In genomic region chr9:34328983-34329832, GRCh38 we compare ENCODE assay signal across 8 cellular contexts. TPM values are rescaled to one million over a fixed set of nuclear protein-coding genes. Genes with fewer than 3 reads are reported as not detected.
DNase-seq lines count a peak whose midpoint lies in the region; FAIRE-seq and TF ChIP-seq lines count a peak whose summit lies in the region.

KIF24 (minus strand) TSS chr9:34329268; CDS start chr9:34311346, 17,922 bp downstream.
NUDT2 (plus strand) TSS chr9:34329569; CDS start chr9:34339040, 9,471 bp downstream.

- H3K9me2 ChIP-seq in MM.1S (replicated peaks; ENCODE audit: insufficient read depth, low read length), result no peaks in the 10 kb centered on the region

- H3K9me3 Mint-ChIP-seq in nephron progenitor cell, result no peaks in the 10 kb centered on the region
- no peaks in the 10 kb centered on the region for H3K9me3 Mint-ChIP-seq in stimulated activated naive CD8-positive, alpha-beta T cell treated with anti-CD3 and anti-CD28 coated beads, Interleukin-15, Interleukin-2, amounts not matched to agents 100 ng/mL and 50 ng/mL, for 24 hours

- no peaks in the 10 kb centered on the region for H4K20me1 ChIP-seq in MM.1S (ENCODE audit: insufficient read depth, low read length)

- TF ChIP-seq CTCF in MM.1S (IDR thresholded peaks at IDR 0.05; ENCODE audit: low read length), result no peak
- no peak for TF ChIP-seq CTCF in fibroblast of villous mesenchyme (IDR thresholded peaks at IDR 0.05; ENCODE audit: insufficient read depth, low read depth, low read length)
- no peak for TF ChIP-seq CTCF in nephron progenitor cell (IDR thresholded peaks at IDR 0.05)

- peak within 1 kb of the TSS; percentile 99 for H3K27ac Mint-ChIP-seq in nephron progenitor cell
- peak within 1 kb of the TSS; percentile 97 for H3K27ac Mint-ChIP-seq in stimulated activated naive CD8-positive, alpha-beta T cell treated with anti-CD3 and anti-CD28 coated beads, Interleukin-15, Interleukin-2, amounts not matched to agents 100 ng/mL and 50 ng/mL, for 24 hours

- no peaks in the 10 kb centered on the region for H3K9me3 ChIP-seq in MM.1S (replicated peaks; ENCODE audit: insufficient read depth, low read length)

- H3K27me3 Mint-ChIP-seq in nephron progenitor cell (ENCODE audit: low read depth, poor library complexity), result peaks cover 2% of the 10 kb centered on the region
- H3K27me3 Mint-ChIP-seq in stimulated activated naive CD8-positive, alpha-beta T cell treated with anti-CD3 and anti-CD28 coated beads, Interleukin-15, Interleukin-2, amounts not matched to agents 100 ng/mL and 50 ng/mL, for 24 hours, result no peaks in the 10 kb centered on the region

- peak within 1 kb of the TSS; percentile 95 for H2AFZ ChIP-seq in MM.1S (ENCODE audit: low read length)

- DNase-seq in HCEC 1CT (peak; percentile 100), MM.1S (peak; percentile 100), SHP77 treated with DMSO at 0.1 percent for 48 hours (lab: John Stamatoyannopoulos, UW) (peak; percentile 94), activated gamma-delta T cell treated with Interleukin-2 at 50 U/mL for 16 hours (peak; percentile 93), fibroblast of villous mesenchyme (ENCODE audit: low read depth) (peak; percentile 100), nephron progenitor cell (peak; percentile 95)

- peaks cover 8% of the 10 kb centered on the region for H3F3A ChIP-seq in MM.1S (ENCODE audit: insufficient read depth, low read length)

- peak within 1 kb of the TSS; percentile 96 for H3K9ac ChIP-seq in MM.1S (ENCODE audit: low read length)

- no peaks in the 10 kb centered on the region for H3K27me3 ChIP-seq in MM.1S (replicated peaks; ENCODE audit: insufficient read depth, low read length)

- H3K4me3 Mint-ChIP-seq in nephron progenitor cell, result peak within 1 kb of the TSS; percentile 99
- peak within 1 kb of the TSS; percentile 98 for H3K4me3 Mint-ChIP-seq in stimulated activated naive CD8-positive, alpha-beta T cell treated with anti-CD3 and anti-CD28 coated beads, Interleukin-15, Interleukin-2, amounts not matched to agents 100 ng/mL and 50 ng/mL, for 24 hours

- H3K4me1 Mint-ChIP-seq in nephron progenitor cell, result peaks cover 48% of the 10 kb centered on the region
- H3K4me1 Mint-ChIP-seq in stimulated activated naive CD8-positive, alpha-beta T cell treated with anti-CD3 and anti-CD28 coated beads, Interleukin-15, Interleukin-2, amounts not matched to agents 100 ng/mL and 50 ng/mL, for 24 hours (ENCODE audit: low read depth), result peaks cover 49% of the 10 kb centered on the region

- no peaks in the 10 kb centered on the region for H3K4me1 ChIP-seq in MM.1S (ENCODE audit: low read length)

- H3K4me3 ChIP-seq in MM.1S (ENCODE audit: low read length) (peak within 1 kb of the TSS; percentile 95), fibroblast of villous mesenchyme (ENCODE audit: low read depth, low read length) (peak within 1 kb of the TSS; percentile 93)

- peak within 1 kb of the TSS; percentile 97 for H3K4me2 ChIP-seq in MM.1S (ENCODE audit: low read depth, low read length)

- H3K27ac ChIP-seq in MM.1S (ENCODE audit: low read length), result peak within 1 kb of the TSS; percentile 76

- H3K36me3 Mint-ChIP-seq in nephron progenitor cell (ENCODE audit: low read depth), result no peaks in the 10 kb centered on the region
- no peaks in the 10 kb centered on the region for H3K36me3 Mint-ChIP-seq in stimulated activated naive CD8-positive, alpha-beta T cell treated with anti-CD3 and anti-CD28 coated beads, Interleukin-15, Interleukin-2, amounts not matched to agents 100 ng/mL and 50 ng/mL, for 24 hours (ENCODE audit: low read depth)

- H3K79me2 ChIP-seq in MM.1S (ENCODE audit: low read length), result peaks cover 82% of the 10 kb centered on the region

- FAIRE-seq in G401.6 (lab: Jason Lieb, UNC), result peak; percentile 99

- no peaks in the 10 kb centered on the region for H3K36me3 ChIP-seq in MM.1S (replicated peaks; ENCODE audit: insufficient read depth, low read length)

RNA-seq across cellular contexts. Expression of gene KIF24, which starts in this region (rescaled TPM):
- total RNA-seq in fibroblast of villous mesenchyme, result 2.6 and 3.5 TPM in 2 replicates

RNA-seq across cellular contexts. Expression of gene NUDT2, which starts in this region (rescaled TPM):
- 21.6 and 30.2 TPM in 2 replicates for total RNA-seq in fibroblast of villous mesenchyme

Comparison
In these comparisons a context has a peak if more than half of its experiments do, and no peak if none do; other contexts are left out.
1. Peak in every context shown above with its lines: DNase-seq, H3K4me3 ChIP-seq and H3K27ac ChIP-seq.